ENCODE assay signal across 10 cellular contexts in genomic region chr10:129970404-129971364, GRCh38. TPM values are rescaled to one million over a fixed set of nuclear protein-coding genes. Genes with fewer than 3 reads are reported as not detected.
DNase-seq lines count a peak whose midpoint lies in the region; ATAC-seq and TF ChIP-seq lines count a peak whose summit lies in the region.
"Had no signal": no experiment of that assay in that cellular context is flagged by ENCODE, and none has a peak within 500 bp of the region (broad histone marks: within the 10 kb centered on the region; RNA-seq: fewer than 3 reads in every experiment).

No MANE protein-coding gene starts in this region.

- peak overlapping the region; percentile 21 for H3K4me3 Mint-ChIP-seq in stimulated activated memory B cell treated with anti-CD40 and anti-IgM and Interleukin-4, amounts not matched to agents 10 μg/mL and 1 μg/mL and 100 μg/mL, for 72 hours

- no peak for ATAC-seq in stimulated activated memory B cell treated with anti-CD40 and anti-IgM and Interleukin-4, amounts not matched to agents 10 μg/mL and 1 μg/mL and 100 μg/mL, for 72 hours
- ATAC-seq in GM18909 (IDR thresholded peaks at IDR 0.05; ENCODE audit: poor library complexity, unreplicated experiment) (no peak), HG02852 (IDR thresholded peaks at IDR 0.05; ENCODE audit: unreplicated experiment) (no peak)

- no peak overlapping the region for H3K27ac Mint-ChIP-seq in stimulated activated memory B cell treated with anti-CD40 and anti-IgM and Interleukin-4, amounts not matched to agents 10 μg/mL and 1 μg/mL and 100 μg/mL, for 72 hours

- no peak overlapping the region for H3K27ac ChIP-seq in hepatocyte
- H3K27ac ChIP-seq: epithelial cell of prostate had no signal

- no peaks in the 10 kb centered on the region for H3K79me2 ChIP-seq in hepatocyte

- peaks cover 75% of the 10 kb centered on the region for H3K27me3 Mint-ChIP-seq in stimulated activated memory B cell treated with anti-CD40 and anti-IgM and Interleukin-4, amounts not matched to agents 10 μg/mL and 1 μg/mL and 100 μg/mL, for 72 hours

- H3K27me3 ChIP-seq in hepatocyte: peaks cover 91% of the 10 kb centered on the region

- peak; percentile 54 for DNase-seq in activated CD8-positive, alpha-beta memory T cell treated with anti-CD3 and anti-CD28 coated beads for 24 hours
- no peak for DNase-seq in activated CD8-positive, alpha-beta memory T cell treated with anti-CD3 and anti-CD28 coated beads, Interleukin-2, amount 50 U/mL, for 4 hours
- DNase-seq in RPMI7951 (ENCODE audit: low read depth) (peak; percentile 24), hepatocyte (ENCODE audit: low spot score) (no peak), cortex of kidney (lab: John Stamatoyannopoulos, UW) (no peak)

- no peaks in the 10 kb centered on the region for H3K9me3 Mint-ChIP-seq in stimulated activated memory B cell treated with anti-CD40 and anti-IgM and Interleukin-4, amounts not matched to agents 10 μg/mL and 1 μg/mL and 100 μg/mL, for 72 hours

- no peaks in the 10 kb centered on the region for H3K36me3 Mint-ChIP-seq in stimulated activated memory B cell treated with anti-CD40 and anti-IgM and Interleukin-4, amounts not matched to agents 10 μg/mL and 1 μg/mL and 100 μg/mL, for 72 hours

- no peaks in the 10 kb centered on the region for H3K36me3 ChIP-seq in hepatocyte (replicated peaks; ENCODE audit: insufficient read depth, low read depth)

- H3K9me3 ChIP-seq in hepatocyte (ENCODE audit: low read depth): no peaks in the 10 kb centered on the region

- no peaks in the 10 kb centered on the region for H3K9me2 ChIP-seq in hepatocyte (replicated peaks; ENCODE audit: insufficient read depth)

- TF ChIP-seq CTCF in hepatocyte (IDR thresholded peaks at IDR 0.05; ENCODE audit: poor library complexity): no peak

- WGBS in hepatocyte (ENCODE audit: low lambda C conversion rate, missing lambda C conversion rate): 2% methylated on average over 54 of the region's 60 CpGs

- peaks cover 30% of the 10 kb centered on the region for H3K4me1 ChIP-seq in hepatocyte (ENCODE audit: insufficient read depth)

- H3K4me3 ChIP-seq in hepatocyte: peak overlapping the region; percentile 23

- H2AFZ ChIP-seq in hepatocyte: peak overlapping the region; percentile 52

- H3K4me1 Mint-ChIP-seq in stimulated activated memory B cell treated with anti-CD40 and anti-IgM and Interleukin-4, amounts not matched to agents 10 μg/mL and 1 μg/mL and 100 μg/mL, for 72 hours: peaks cover 10% of the 10 kb centered on the region

- no peaks in the 10 kb centered on the region for H4K20me1 ChIP-seq in hepatocyte (ENCODE audit: insufficient read depth, poor library complexity, severe bottlenecking)

- H3K4me2 ChIP-seq in hepatocyte: peak overlapping the region; percentile 94

RNA-seq across cellular contexts. Expression of gene EBF3, which starts 6.6 kb away (rescaled TPM):
- 2.5 and 3.0 TPM in 2 replicates for total RNA-seq in RPMI7951 (2014; rRNA removed; shearing (Covaris generic))
- 0.40 and 0.77 TPM in 2 replicates for total RNA-seq in hepatocyte
- 0.15 and 0.22 TPM in 2 replicates for polyA plus RNA-seq in hepatocyte
- total RNA-seq: NCI-H460 had no signal

Comparison
In these comparisons a context has a peak if more than half of its experiments do, and no peak if none do; other contexts are left out.
1. DNase-seq: peak in activated CD8-positive, alpha-beta memory T cell treated with anti-CD3 and anti-CD28 coated beads for 24 hours (single experiment) and RPMI7951 (single experiment); none in activated CD8-positive, alpha-beta memory T cell treated with anti-CD3 and anti-CD28 coated beads, Interleukin-2, amount 50 U/mL, for 4 hours (single experiment), hepatocyte (single experiment) and cortex of kidney (single experiment).